1 cellular context compared by ENCODE assay signal in the genomic region with DNA sequence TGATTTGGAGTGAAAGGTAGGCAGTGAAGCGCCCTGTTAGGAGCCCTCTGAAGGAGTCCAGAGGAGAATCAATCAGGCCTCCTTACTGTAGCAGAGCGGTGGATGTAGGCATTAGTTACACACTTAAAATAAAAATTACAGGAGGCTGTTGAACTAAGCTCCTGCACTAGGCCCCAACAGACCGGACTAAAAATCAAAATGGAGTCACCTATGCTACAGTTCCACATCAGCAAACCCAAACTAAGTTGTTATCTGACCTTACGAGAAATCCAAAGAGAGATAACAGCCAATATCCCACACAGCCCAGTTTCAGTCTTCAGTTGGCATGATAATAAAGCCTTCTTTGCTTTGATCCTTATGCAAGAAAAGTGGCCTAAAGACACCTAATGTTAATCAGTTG.
TF ChIP-seq lines count a peak whose summit lies in the region.

No MANE protein-coding gene starts in this region.

TF ChIP-seq in K562, 482 proteins besides CTCF, POLR2A, EP300 and RAD21 (continued from another document and continues in another):
- TF ChIP-seq MLLT1 (IDR thresholded peaks at IDR 0.05) (no peak), ZNF639 (CRISPR knock-in tag; conservative IDR thresholded peaks at IDR 0.05 in 1 of 2, IDR thresholded peaks at IDR 0.05 in 1 of 2) (peak in 1 of 2 experiments; percentile 95; a peak in 2 of 4 replicates), TEAD4 (IDR thresholded peaks at IDR 0.05; ENCODE audit: low read length) (no peak), TEAD4 (CRISPR knock-in tag; IDR thresholded peaks at IDR 0.05; ENCODE audit: borderline replicate concordance) (no peak), ELF2 (CRISPR knock-in tag; IDR thresholded peaks at IDR 0.05) (peak; percentile 84), EZH2 (IDR thresholded peaks at IDR 0.05; ENCODE audit: borderline replicate concordance, low read depth, low read length) (no peak), NCOA1 (IDR thresholded peaks at IDR 0.05; ENCODE audit: low read depth) (no peak), ZNF175 (CRISPR knock-in tag; IDR thresholded peaks at IDR 0.05; ENCODE audit: low read depth) (peak; percentile 95), DIDO1 (tag; IDR thresholded peaks at IDR 0.05; ENCODE audit: low read depth) (peak; percentile 73; the same call in 1 of the 2 replicates), HES1 (IDR thresholded peaks at IDR 0.05; ENCODE audit: low read depth) (no peak), ZNF518B (CRISPR knock-in tag; IDR thresholded peaks at IDR 0.05) (no peak), TEAD2 (tag; IDR thresholded peaks at IDR 0.05) (peak; percentile 87), RCOR1 (IDR thresholded peaks at IDR 0.05; ENCODE audit: borderline replicate concordance in 1 of 2, low read depth in 2 of 2, low read length in 2 of 2) (no peak), POLR2AphosphoS5 (IDR thresholded peaks at IDR 0.05; ENCODE audit: control insufficient read depth, insufficient read depth, low read depth, low read length) (no peak), AFF4 (CRISPR knock-in tag; IDR thresholded peaks at IDR 0.05) (no peak), KLF13 (tag; IDR thresholded peaks at IDR 0.05; ENCODE audit: borderline replicate concordance, low read depth) (peak; percentile 70; the same call in 1 of the 2 replicates), ZNF584 (CRISPR knock-in tag; IDR thresholded peaks at IDR 0.05; ENCODE audit: low read depth) (peak; percentile 73; the same call in 1 of the 2 replicates), SMAD1 (IDR thresholded peaks at IDR 0.05; ENCODE audit: low read depth, low read length, partially characterized antibody) (no peak), ZNF583 (CRISPR knock-in tag; IDR thresholded peaks at IDR 0.05) (peak; percentile 96), ZBTB17 (CRISPR knock-in tag; IDR thresholded peaks at IDR 0.05) (peak; percentile 92; the same call in 1 of the 2 replicates), MTA1 (IDR thresholded peaks at IDR 0.05; ENCODE audit: borderline replicate concordance) (no peak), IFI16 (CRISPR knock-in tag; IDR thresholded peaks at IDR 0.05) (no peak), JUND (IDR thresholded peaks at IDR 0.05; ENCODE audit: borderline replicate concordance, low read depth, low read length) (no peak), JUND (tag; IDR thresholded peaks at IDR 0.05; ENCODE audit: borderline replicate concordance, low read depth, low read length) (peak; percentile 50; the same call in 1 of the 3 replicates), SMARCB1 (IDR thresholded peaks at IDR 0.05; ENCODE audit: insufficient read length, low read depth) (no peak), MECOM (CRISPR knock-in tag; IDR thresholded peaks at IDR 0.05) (peak; percentile 94), GABPB2 (CRISPR knock-in tag; conservative IDR thresholded peaks at IDR 0.05) (no peak), PYGO2 (tag; IDR thresholded peaks at IDR 0.05) (peak; percentile 97), HDAC8 (tag; IDR thresholded peaks at IDR 0.05) (peak; percentile 97), ZNF766 (CRISPR knock-in tag; conservative IDR thresholded peaks at IDR 0.05) (peak; percentile 95), ETV6 (IDR thresholded peaks at IDR 0.05; ENCODE audit: borderline replicate concordance in 1 of 2, low read depth in 2 of 2, low read length in 1 of 2) (no peak), ETV6 (CRISPR knock-in tag; IDR thresholded peaks at IDR 0.05; ENCODE audit: borderline replicate concordance) (no peak)
- TF ChIP-seq, protein P1, sequence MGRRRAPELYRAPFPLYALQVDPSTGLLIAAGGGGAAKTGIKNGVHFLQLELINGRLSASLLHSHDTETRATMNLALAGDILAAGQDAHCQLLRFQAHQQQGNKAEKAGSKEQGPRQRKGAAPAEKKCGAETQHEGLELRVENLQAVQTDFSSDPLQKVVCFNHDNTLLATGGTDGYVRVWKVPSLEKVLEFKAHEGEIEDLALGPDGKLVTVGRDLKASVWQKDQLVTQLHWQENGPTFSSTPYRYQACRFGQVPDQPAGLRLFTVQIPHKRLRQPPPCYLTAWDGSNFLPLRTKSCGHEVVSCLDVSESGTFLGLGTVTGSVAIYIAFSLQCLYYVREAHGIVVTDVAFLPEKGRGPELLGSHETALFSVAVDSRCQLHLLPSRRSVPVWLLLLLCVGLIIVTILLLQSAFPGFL (CRISPR knock-in tag; IDR thresholded peaks at IDR 0.05), result no peak
- TF ChIP-seq, protein P2, sequence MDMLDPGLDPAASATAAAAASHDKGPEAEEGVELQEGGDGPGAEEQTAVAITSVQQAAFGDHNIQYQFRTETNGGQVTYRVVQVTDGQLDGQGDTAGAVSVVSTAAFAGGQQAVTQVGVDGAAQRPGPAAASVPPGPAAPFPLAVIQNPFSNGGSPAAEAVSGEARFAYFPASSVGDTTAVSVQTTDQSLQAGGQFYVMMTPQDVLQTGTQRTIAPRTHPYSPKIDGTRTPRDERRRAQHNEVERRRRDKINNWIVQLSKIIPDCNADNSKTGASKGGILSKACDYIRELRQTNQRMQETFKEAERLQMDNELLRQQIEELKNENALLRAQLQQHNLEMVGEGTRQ (CRISPR knock-in tag; IDR thresholded peaks at IDR 0.05), result no peak
- TF ChIP-seq, protein P3, sequence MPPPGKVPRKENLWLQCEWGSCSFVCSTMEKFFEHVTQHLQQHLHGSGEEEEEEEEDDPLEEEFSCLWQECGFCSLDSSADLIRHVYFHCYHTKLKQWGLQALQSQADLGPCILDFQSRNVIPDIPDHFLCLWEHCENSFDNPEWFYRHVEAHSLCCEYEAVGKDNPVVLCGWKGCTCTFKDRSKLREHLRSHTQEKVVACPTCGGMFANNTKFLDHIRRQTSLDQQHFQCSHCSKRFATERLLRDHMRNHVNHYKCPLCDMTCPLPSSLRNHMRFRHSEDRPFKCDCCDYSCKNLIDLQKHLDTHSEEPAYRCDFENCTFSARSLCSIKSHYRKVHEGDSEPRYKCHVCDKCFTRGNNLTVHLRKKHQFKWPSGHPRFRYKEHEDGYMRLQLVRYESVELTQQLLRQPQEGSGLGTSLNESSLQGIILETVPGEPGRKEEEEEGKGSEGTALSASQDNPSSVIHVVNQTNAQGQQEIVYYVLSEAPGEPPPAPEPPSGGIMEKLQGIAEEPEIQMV (tag; conservative IDR thresholded peaks at IDR 0.05; ENCODE audit: low read depth), result peak; percentile 89
- TF ChIP-seq, protein P4, sequence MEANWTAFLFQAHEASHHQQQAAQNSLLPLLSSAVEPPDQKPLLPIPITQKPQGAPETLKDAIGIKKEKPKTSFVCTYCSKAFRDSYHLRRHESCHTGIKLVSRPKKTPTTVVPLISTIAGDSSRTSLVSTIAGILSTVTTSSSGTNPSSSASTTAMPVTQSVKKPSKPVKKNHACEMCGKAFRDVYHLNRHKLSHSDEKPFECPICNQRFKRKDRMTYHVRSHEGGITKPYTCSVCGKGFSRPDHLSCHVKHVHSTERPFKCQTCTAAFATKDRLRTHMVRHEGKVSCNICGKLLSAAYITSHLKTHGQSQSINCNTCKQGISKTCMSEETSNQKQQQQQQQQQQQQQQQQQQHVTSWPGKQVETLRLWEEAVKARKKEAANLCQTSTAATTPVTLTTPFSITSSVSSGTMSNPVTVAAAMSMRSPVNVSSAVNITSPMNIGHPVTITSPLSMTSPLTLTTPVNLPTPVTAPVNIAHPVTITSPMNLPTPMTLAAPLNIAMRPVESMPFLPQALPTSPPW (CRISPR knock-in tag; IDR thresholded peaks at IDR 0.05), result peak; percentile 28; the same call in 1 of the 2 replicates
- TF ChIP-seq, protein P5, sequence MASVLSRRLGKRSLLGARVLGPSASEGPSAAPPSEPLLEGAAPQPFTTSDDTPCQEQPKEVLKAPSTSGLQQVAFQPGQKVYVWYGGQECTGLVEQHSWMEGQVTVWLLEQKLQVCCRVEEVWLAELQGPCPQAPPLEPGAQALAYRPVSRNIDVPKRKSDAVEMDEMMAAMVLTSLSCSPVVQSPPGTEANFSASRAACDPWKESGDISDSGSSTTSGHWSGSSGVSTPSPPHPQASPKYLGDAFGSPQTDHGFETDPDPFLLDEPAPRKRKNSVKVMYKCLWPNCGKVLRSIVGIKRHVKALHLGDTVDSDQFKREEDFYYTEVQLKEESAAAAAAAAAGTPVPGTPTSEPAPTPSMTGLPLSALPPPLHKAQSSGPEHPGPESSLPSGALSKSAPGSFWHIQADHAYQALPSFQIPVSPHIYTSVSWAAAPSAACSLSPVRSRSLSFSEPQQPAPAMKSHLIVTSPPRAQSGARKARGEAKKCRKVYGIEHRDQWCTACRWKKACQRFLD (CRISPR knock-in tag; IDR thresholded peaks at IDR 0.05), result peak; percentile 96
